11 cellular contexts compared by ENCODE assay signal in genomic region chr15:76335129-76335850, GRCh38. TPM values are rescaled to one million over a fixed set of nuclear protein-coding genes. Genes with fewer than 3 reads are reported as not detected.
DNase-seq lines count a peak whose midpoint lies in the region; ATAC-seq and TF ChIP-seq lines count a peak whose summit lies in the region.
"Had no signal": no experiment of that assay in that cellular context is flagged by ENCODE, and none has a peak within 500 bp of the region (broad histone marks: within the 10 kb centered on the region; RNA-seq: fewer than 3 reads in every experiment).

No MANE protein-coding gene starts in this region.

- H3K36me3 ChIP-seq in NT2/D1 (ENCODE audit: insufficient read depth, insufficient read length, low read length) (no peaks in the 10 kb centered on the region), gastrocnemius medialis (no peaks in the 10 kb centered on the region)

- peaks cover 68 to 90% of the 10 kb centered on the region in 2 donors for H3K27me3 Mint-ChIP-seq in effector memory CD8-positive, alpha-beta T cell
- H3K27me3 Mint-ChIP-seq in progenitor cell of endocrine pancreas = peaks cover 75% of the 10 kb centered on the region

- peak overlapping the region; percentile 81 to 83 for H3K4me3 Mint-ChIP-seq in effector memory CD8-positive, alpha-beta T cell
- peak overlapping the region; percentile 53 for H3K4me3 Mint-ChIP-seq in progenitor cell of endocrine pancreas (ENCODE audit: low read depth)

- peak overlapping the region in 1 of 2 donors; percentile 10 for H3K27ac Mint-ChIP-seq in effector memory CD8-positive, alpha-beta T cell
- H3K27ac Mint-ChIP-seq in progenitor cell of endocrine pancreas = peak overlapping the region; percentile 58

- H3K27ac ChIP-seq in gastrocnemius medialis = no peak overlapping the region

- H3K27me3 ChIP-seq in NT2/D1 (ENCODE audit: insufficient read depth, insufficient read length) (peaks cover 81% of the 10 kb centered on the region), gastrocnemius medialis (peaks cover 68 to 75% (median 72%) of the 10 kb centered on the region in 3 donors)

- no peaks in the 10 kb centered on the region for H3K9me3 Mint-ChIP-seq in effector memory CD8-positive, alpha-beta T cell
- H3K9me3 Mint-ChIP-seq in progenitor cell of endocrine pancreas (ENCODE audit: low read depth) = no peaks in the 10 kb centered on the region

- DNase-seq in GM10248 (ENCODE audit: extremely low spot score) = peak; percentile 31
- no peak for DNase-seq in NT2/D1 (ENCODE audit: low read depth, low spot score)
- DNase-seq in effector memory CD8-positive, alpha-beta T cell = no peak
- no peak for DNase-seq in progenitor cell of endocrine pancreas (ENCODE audit: low spot score, unreplicated experiment)
- no peak for DNase-seq in NCI-H2107 (lab: John Stamatoyannopoulos, UW)
- DNase-seq in iPS-NIHi11 (ENCODE audit: low spot score) = no peak
- no peak for DNase-seq in gastrocnemius medialis
- DNase-seq: anterior cingulate cortex, NCI-H345 had no signal

- peak overlapping the region; percentile 68 for H3K9ac ChIP-seq in NT2/D1 (ENCODE audit: insufficient read length, low read depth)

- peaks cover 17% of the 10 kb centered on the region for H3K4me1 ChIP-seq in NT2/D1 (ENCODE audit: insufficient read depth, insufficient read length)
- peaks cover 22 to 24% of the 10 kb centered on the region in 2 donors for H3K4me1 ChIP-seq in gastrocnemius medialis

- no peak for TF ChIP-seq CTCF in GM10248 (IDR thresholded peaks at IDR 0.05; ENCODE audit: control extremely low read depth, extremely low read depth, low read depth, missing control alignments)
- no peak for TF ChIP-seq CTCF in progenitor cell of endocrine pancreas (IDR thresholded peaks at IDR 0.05; ENCODE audit: unreplicated experiment)
- TF ChIP-seq CTCF in gastrocnemius medialis (IDR thresholded peaks at IDR 0.05 in 4 of 5, conservative IDR thresholded peaks at IDR 0.05 in 1 of 5) = no peak

- in situ Hi-C loops in gastrocnemius medialis (cut with MboI; ENCODE audit: low sequenced_read_pairs in 4 of 4) = loop anchor here in 3 of 4 donors (10.0 to 25.0 kb wide), 2 partner anchors 140 to 148 kb away; no protein-coding TSS in a partner anchor

- no peak for TF ChIP-seq POLR2A in gastrocnemius medialis (IDR thresholded peaks at IDR 0.05)

- no peak for ATAC-seq in effector memory CD8-positive, alpha-beta T cell (replicated peaks)
- ATAC-seq in gastrocnemius medialis (no peak), HG02981 (IDR thresholded peaks at IDR 0.05; ENCODE audit: unreplicated experiment) (no peak)

- H3K4me3 ChIP-seq in NT2/D1 (ENCODE audit: insufficient read length, low read depth) (peak overlapping the region; percentile 45), gastrocnemius medialis (peak overlapping the region in 1 of 4 donors; percentile 45)

- H3K36me3 Mint-ChIP-seq in effector memory CD8-positive, alpha-beta T cell (ENCODE audit: insufficient read depth) = peaks cover 23% of the 10 kb centered on the region
- no peaks in the 10 kb centered on the region for H3K36me3 Mint-ChIP-seq in progenitor cell of endocrine pancreas (ENCODE audit: insufficient read depth)

- CTCF ChIA-PET in GM10248 (lab: Yijun Ruan, JAX) = interaction anchor here (1.0 to 2.7 kb wide), 5 partner anchors 9 to 150 kb away, joined by 3 to 17 read pairs (median 7); no protein-coding TSS in a partner anchor

- H3K9me3 ChIP-seq in NT2/D1 (ENCODE audit: insufficient read depth, low read length) (no peaks in the 10 kb centered on the region), gastrocnemius medialis (no peaks in the 10 kb centered on the region)

- POLR2A ChIA-PET in GM10248 (lab: Yijun Ruan, JAX) = no interaction called here

- intact Hi-C loops in gastrocnemius medialis (cut with DNase I; ENCODE audit: low total_unique reads) = loop anchor here (10.0 kb wide), 1 partner anchor 530 kb away; no protein-coding TSS in a partner anchor

- H3K4me1 Mint-ChIP-seq in effector memory CD8-positive, alpha-beta T cell (ENCODE audit: low read depth in 2 of 2) = peaks cover 40 to 44% of the 10 kb centered on the region in 2 donors
- H3K4me1 Mint-ChIP-seq in progenitor cell of endocrine pancreas (ENCODE audit: low read depth) = peaks cover 25% of the 10 kb centered on the region

RNA-seq across cellular contexts. Expression of gene ISL2, which starts 1.3 kb away (rescaled TPM):
- total RNA-seq in progenitor cell of endocrine pancreas (0.36 and 0.38 TPM in 2 replicates), gastrocnemius medialis (not detected)
- total RNA-seq: posterior vena cava had no signal

RNA-seq across cellular contexts. Expression of gene ETFA, which starts 24.0 kb away (rescaled TPM):
- total RNA-seq in progenitor cell of endocrine pancreas (105 and 107 TPM in 2 replicates), gastrocnemius medialis (100 to 1,000 TPM; 179 to 261 (median 227) TPM)
